Comparison of ENCODE assay signal across 28 cellular contexts in the genomic region with DNA sequence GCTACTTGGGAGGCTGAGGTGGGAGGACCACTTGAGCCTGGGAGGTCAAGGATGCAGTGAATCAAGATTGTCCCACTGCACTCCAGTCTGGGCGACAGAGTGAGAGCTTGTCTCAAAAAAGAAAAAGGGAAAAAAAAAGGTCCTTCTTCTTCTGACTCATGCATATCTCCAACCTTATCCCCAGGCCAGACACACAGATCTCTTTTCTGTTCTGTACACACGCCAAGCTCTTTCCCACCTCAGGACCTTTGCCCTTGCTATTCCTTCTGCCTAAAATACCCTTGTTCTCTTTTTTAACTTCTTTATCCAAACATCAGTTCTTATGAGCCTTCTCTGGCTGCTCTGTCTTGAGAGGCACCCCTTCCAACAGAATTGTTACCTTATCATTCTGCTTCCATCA.
"Had no signal": no experiment of that assay in that cellular context is flagged by ENCODE, and none has a peak within 500 bp of the region (broad histone marks: within the 10 kb centered on the region; RNA-seq: fewer than 3 reads in every experiment).

No MANE protein-coding gene starts in this region.

- H3K36me3 Mint-ChIP-seq: activated naive CD4-positive, alpha-beta T cell treated with anti-CD3 and anti-CD28 coated beads, Interleukin-2, amount 10 ng/mL, durations not matched to agents 7 days and 5 days; activated naive CD8-positive, alpha-beta T cell treated with anti-CD3 and anti-CD28 coated beads for 36 hours; T-cell had no signal

- H3K27me3 ChIP-seq: breast epithelium had no signal

- H3K4me1 Mint-ChIP-seq: activated naive CD4-positive, alpha-beta T cell treated with anti-CD3 and anti-CD28 coated beads, Interleukin-2, amount 10 ng/mL, durations not matched to agents 7 days and 5 days; activated naive CD8-positive, alpha-beta T cell treated with anti-CD3 and anti-CD28 coated beads for 36 hours; T-cell had no signal

- DNase-seq: activated B cell treated with CpG ODN at 0.5 μM for 24 hours; activated CD4-positive, alpha-beta T cell treated with anti-CD3 and anti-CD28 coated beads for 1 hour; activated CD4-positive, alpha-beta T cell treated with anti-CD3 and anti-CD28 coated beads, Interleukin-2, amount 10 ng/mL, durations not matched to agents 24 days and 14 days; activated CD4-positive, alpha-beta T cell treated with anti-CD3 and anti-CD28 coated beads, Interleukin-2, amount 50 U/mL, for 48 hours; activated gamma-delta T cell treated with Interleukin-2 at 50 U/mL for 16 hours; activated naive CD4-positive, alpha-beta T cell treated with anti-CD3 and anti-CD28 coated beads, Interleukin-2, amount 10 ng/mL, durations not matched to agents 7 days and 5 days; activated naive CD8-positive, alpha-beta T cell treated with anti-CD3 and anti-CD28 coated beads for 36 hours; activated T-cell treated with anti-CD3 and anti-CD28 coated beads, Interleukin-2, amount 50 U/mL, for 48 hours; aorta; caudate nucleus; KBM-7; NCI-H1048; NCI-H146; NCI-H1930; NCI-H2107; NCI-H2171 treated with DMSO at 0.1 percent for 48 hours; NCI-H226; NCI-H526; NCI-H774; RPMI8226; T-cell; T-helper 2 cell; T1000 had no signal

- H3K27me3 Mint-ChIP-seq: activated B cell treated with CpG ODN at 0.5 μM for 24 hours; activated naive CD8-positive, alpha-beta T cell treated with anti-CD3 and anti-CD28 coated beads for 36 hours had no signal

- H3K9me3 ChIP-seq: breast epithelium had no signal

- H3K4me3 Mint-ChIP-seq: activated B cell treated with CpG ODN at 0.5 μM for 24 hours; activated CD4-positive, alpha-beta T cell treated with anti-CD3 and anti-CD28 coated beads, Interleukin-2, amount 10 ng/mL, durations not matched to agents 24 days and 14 days; activated naive CD4-positive, alpha-beta T cell treated with anti-CD3 and anti-CD28 coated beads, Interleukin-2, amount 10 ng/mL, durations not matched to agents 7 days and 5 days; activated naive CD8-positive, alpha-beta T cell treated with anti-CD3 and anti-CD28 coated beads for 36 hours; T-cell had no signal

- H3K9me3 Mint-ChIP-seq: activated B cell treated with CpG ODN at 0.5 μM for 24 hours; activated CD4-positive, alpha-beta T cell treated with anti-CD3 and anti-CD28 coated beads, Interleukin-2, amount 10 ng/mL, durations not matched to agents 24 days and 14 days; activated naive CD4-positive, alpha-beta T cell treated with anti-CD3 and anti-CD28 coated beads, Interleukin-2, amount 10 ng/mL, durations not matched to agents 7 days and 5 days; activated naive CD8-positive, alpha-beta T cell treated with anti-CD3 and anti-CD28 coated beads for 36 hours; activated T-helper 2 cell treated with anti-CD3 and anti-CD28 coated beads, Interferon-gamma antibody, Interleukin-2, Interleukin-4, amounts not matched to agents 10 μg/mL and 5 μg/mL and 100 μg/mL, durations not matched to agents 14 hours and 24 hours and 36 hours; T-cell had no signal

- H3K4me3 ChIP-seq: breast epithelium, SK-N-MC had no signal

- ATAC-seq: Panc1, Right ventricle myocardium inferior, T-cell had no signal

- H3K27ac Mint-ChIP-seq: activated B cell treated with CpG ODN at 0.5 μM for 24 hours; activated CD4-positive, alpha-beta T cell treated with anti-CD3 and anti-CD28 coated beads, Interleukin-2, amount 10 ng/mL, durations not matched to agents 24 days and 14 days; activated naive CD4-positive, alpha-beta T cell treated with anti-CD3 and anti-CD28 coated beads, Interleukin-2, amount 10 ng/mL, durations not matched to agents 7 days and 5 days; activated naive CD8-positive, alpha-beta T cell treated with anti-CD3 and anti-CD28 coated beads for 36 hours; activated T-helper 2 cell treated with anti-CD3 and anti-CD28 coated beads, Interferon-gamma antibody, Interleukin-2, Interleukin-4, amounts not matched to agents 10 μg/mL and 5 μg/mL and 100 μg/mL, durations not matched to agents 14 hours and 24 hours and 36 hours; T-cell had no signal

- H3K36me3 ChIP-seq: breast epithelium had no signal

- H3K4me1 ChIP-seq: breast epithelium had no signal

- H3K27ac ChIP-seq: breast epithelium, SK-N-MC had no signal
